30 cellular contexts compared by ENCODE assay signal in the genomic region with DNA sequence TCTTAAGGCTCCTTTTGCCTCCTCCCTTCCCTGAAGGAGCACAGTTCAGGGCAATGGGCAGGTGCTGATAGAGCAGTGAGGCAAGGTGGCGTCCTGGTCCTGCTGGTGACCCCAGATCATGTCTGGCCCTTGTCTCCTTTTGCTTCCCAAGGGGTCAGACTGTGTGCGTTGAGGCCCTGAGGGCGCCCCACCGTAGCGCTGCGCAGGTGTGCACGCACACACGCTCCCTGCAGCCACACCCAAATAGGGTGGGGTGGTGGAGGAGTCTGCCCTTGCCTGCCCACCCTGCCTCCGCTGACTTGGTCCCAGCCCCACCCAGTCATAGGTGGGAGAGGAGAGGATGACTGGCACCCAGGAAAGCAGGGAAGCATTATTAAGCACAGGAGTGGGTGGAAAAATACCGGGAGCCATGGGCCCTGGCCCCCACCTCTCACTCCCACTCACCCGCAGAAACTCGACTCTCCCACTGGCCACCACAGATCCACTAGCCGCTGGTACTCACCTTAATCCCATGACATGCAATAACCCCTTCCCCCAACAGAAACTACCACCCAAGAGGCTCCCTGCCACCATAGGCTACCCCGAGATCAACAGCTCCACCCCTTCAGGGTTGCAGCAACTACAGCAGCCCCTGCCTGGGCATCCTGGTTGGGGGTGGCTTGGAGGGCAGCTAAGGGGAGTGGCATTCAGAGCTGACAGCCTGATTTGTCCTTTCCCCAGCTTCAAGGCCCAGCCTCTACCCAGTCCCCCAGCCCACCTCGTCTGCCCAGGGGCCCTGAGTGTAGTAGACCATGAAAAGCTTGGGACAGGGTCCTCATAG. TPM values are rescaled to one million over a fixed set of nuclear protein-coding genes. Genes with fewer than 3 reads are reported as not detected.
DNase-seq lines count a peak whose midpoint lies in the region; ATAC-seq, FAIRE-seq and TF ChIP-seq lines count a peak whose summit lies in the region.
"Had no signal": no experiment of that assay in that cellular context is flagged by ENCODE, and none has a peak within 500 bp of the region (broad histone marks: within the 10 kb centered on the region; RNA-seq: fewer than 3 reads in every experiment).

No MANE protein-coding gene starts in this region.

- peaks cover 0 to 7% (median 6%) of the 10 kb centered on the region in 4 donors for H3K4me1 ChIP-seq in upper lobe of left lung
- H3K4me1 ChIP-seq: prostate gland had no signal

- WGBS in upper lobe of left lung, 2 donors, result 81 to 88% methylated on average over 10 to 15 of the region's 15 CpGs

- TF ChIP-seq POLR2A in upper lobe of left lung (IDR thresholded peaks at IDR 0.05), result no peak

- DNase-seq in activated CD8-positive, alpha-beta memory T cell treated with anti-CD3 and anti-CD28 coated beads for 24 hours, result peak; percentile 53
- DNase-seq in activated CD8-positive, alpha-beta memory T cell treated with anti-CD3 and anti-CD28 coated beads, Interleukin-2, amount 10 ng/mL, durations not matched to agents 7 days and 5 days, result no peak
- peak; percentile 24 for DNase-seq in epithelial cell of esophagus (ENCODE audit: low read depth)
- DNase-seq in upper lobe of left lung, result peak; percentile 8 to 63
- DNase-seq in HT-29 (ENCODE audit: low spot score), result no peak
- no peak for DNase-seq in activated CD8-positive, alpha-beta T cell treated with anti-CD3 and anti-CD28 coated beads, Interleukin-2, amount 10 ng/mL, durations not matched to agents 7 days and 5 days
- no peak for DNase-seq in D721Med (ENCODE audit: insufficient read length, low spot score)
- DNase-seq: activated CD4-positive, alpha-beta T cell treated with anti-CD3 and anti-CD28 coated beads, Interleukin-2, amount 50 U/mL, for 1 hour; AML-193; CD8-positive, alpha-beta T cell; DMS153; heart left ventricle; KG1; left ventricle myocardium inferior; MM.1S; NCI-H1417 treated with DMSO at 0.1 percent for 48 hours; NCI-H446; PC-9; stimulated activated CD8-positive, alpha-beta memory T cell treated with anti-CD3 and anti-CD28 coated beads, Interleukin-4, amount 100 ng/mL, for 48 hours had no signal

- H3K27me3 Mint-ChIP-seq in activated CD8-positive, alpha-beta memory T cell treated with anti-CD3 and anti-CD28 coated beads, Interleukin-2, amount 10 ng/mL, durations not matched to agents 7 days and 5 days, result peaks cover 8% of the 10 kb centered on the region
- no peaks in the 10 kb centered on the region for H3K27me3 Mint-ChIP-seq in nephron (ENCODE audit: low read depth)
- peaks cover 10% of the 10 kb centered on the region for H3K27me3 Mint-ChIP-seq in activated CD8-positive, alpha-beta T cell treated with anti-CD3 and anti-CD28 coated beads, Interleukin-2, amount 10 ng/mL, durations not matched to agents 7 days and 5 days (ENCODE audit: low read depth)
- H3K27me3 Mint-ChIP-seq: type B pancreatic cell had no signal

- no peak overlapping the region for H3K4me3 Mint-ChIP-seq in activated CD8-positive, alpha-beta memory T cell treated with anti-CD3 and anti-CD28 coated beads, Interleukin-2, amount 10 ng/mL, durations not matched to agents 7 days and 5 days
- peak overlapping the region in 2 of 3 experiments; percentile 54 to 64 for H3K4me3 Mint-ChIP-seq in nephron
- no peak overlapping the region for H3K4me3 Mint-ChIP-seq in activated CD8-positive, alpha-beta T cell treated with anti-CD3 and anti-CD28 coated beads, Interleukin-2, amount 10 ng/mL, durations not matched to agents 7 days and 5 days
- H3K4me3 Mint-ChIP-seq: activated naive CD8-positive, alpha-beta T cell; CD8-positive, alpha-beta T cell; dendritic cell treated with granulocyte-macrophage colony-stimulating factor and Interleukin-4, amounts not matched to agents 40 ng/mL and 50 ng/mL, for 4 days; mesothelial cell of epicardium; neural progenitor cell; type B pancreatic cell had no signal

- H3K4me1 Mint-ChIP-seq in activated CD8-positive, alpha-beta memory T cell treated with anti-CD3 and anti-CD28 coated beads, Interleukin-2, amount 10 ng/mL, durations not matched to agents 7 days and 5 days, result peaks cover 5% of the 10 kb centered on the region
- H3K4me1 Mint-ChIP-seq in nephron, result peaks cover 50% of the 10 kb centered on the region
- peaks cover 11% of the 10 kb centered on the region for H3K4me1 Mint-ChIP-seq in activated CD8-positive, alpha-beta T cell treated with anti-CD3 and anti-CD28 coated beads, Interleukin-2, amount 10 ng/mL, durations not matched to agents 7 days and 5 days (ENCODE audit: low read depth)

- no peaks in the 10 kb centered on the region for H3K27me3 ChIP-seq in upper lobe of left lung
- H3K27me3 ChIP-seq: ascending aorta, heart left ventricle, neural progenitor cell, SJSA1 had no signal

- H3K9me3 Mint-ChIP-seq in activated CD8-positive, alpha-beta memory T cell treated with anti-CD3 and anti-CD28 coated beads, Interleukin-2, amount 10 ng/mL, durations not matched to agents 7 days and 5 days (ENCODE audit: low read depth), result no peaks in the 10 kb centered on the region
- H3K9me3 Mint-ChIP-seq in nephron, result no peaks in the 10 kb centered on the region
- H3K9me3 Mint-ChIP-seq in activated CD8-positive, alpha-beta T cell treated with anti-CD3 and anti-CD28 coated beads, Interleukin-2, amount 10 ng/mL, durations not matched to agents 7 days and 5 days (ENCODE audit: insufficient read depth), result no peaks in the 10 kb centered on the region
- H3K9me3 Mint-ChIP-seq: CD8-positive, alpha-beta T cell; dendritic cell treated with granulocyte-macrophage colony-stimulating factor and Interleukin-4, amounts not matched to agents 40 ng/mL and 50 ng/mL, for 4 days; mesothelial cell of epicardium; type B pancreatic cell had no signal

- CTCF ChIA-PET in activated CD8-positive, alpha-beta memory T cell treated with anti-CD3 and anti-CD28 coated beads, Interleukin-2, amount 10 ng/mL, durations not matched to agents 7 days and 5 days (lab: Charles Lee), result interaction anchor here (2.3 kb wide), 1 partner anchor 20 kb away, joined by 11 read pairs; the partner anchor contains the start of gene SLC22A4
- CTCF ChIA-PET in activated CD8-positive, alpha-beta T cell treated with anti-CD3 and anti-CD28 coated beads, Interleukin-2, amount 10 ng/mL, durations not matched to agents 7 days and 5 days (lab: Charles Lee), result interaction anchor here (0.9 to 2.7 kb wide), 8 partner anchors 11 to 227 kb away, joined by 3 to 14 read pairs (median 4); partner anchors contain the start of gene SLC22A4

- H3K36me3 Mint-ChIP-seq in activated CD8-positive, alpha-beta memory T cell treated with anti-CD3 and anti-CD28 coated beads, Interleukin-2, amount 10 ng/mL, durations not matched to agents 7 days and 5 days, result no peaks in the 10 kb centered on the region
- peaks cover 22% of the 10 kb centered on the region for H3K36me3 Mint-ChIP-seq in nephron (ENCODE audit: low read depth)
- no peaks in the 10 kb centered on the region for H3K36me3 Mint-ChIP-seq in activated CD8-positive, alpha-beta T cell treated with anti-CD3 and anti-CD28 coated beads, Interleukin-2, amount 10 ng/mL, durations not matched to agents 7 days and 5 days (ENCODE audit: low read depth)
- H3K36me3 Mint-ChIP-seq: activated naive CD8-positive, alpha-beta T cell; CD8-positive, alpha-beta T cell had no signal

- TF ChIP-seq CTCF in epithelial cell of esophagus (IDR thresholded peaks at IDR 0.05; ENCODE audit: insufficient read depth, low read depth, low read length, missing control alignments), result no peak
- no peak for TF ChIP-seq CTCF in nephron (IDR thresholded peaks at IDR 0.05; ENCODE audit: unreplicated experiment in 3 of 3)
- no peak for TF ChIP-seq CTCF in upper lobe of left lung (IDR thresholded peaks at IDR 0.05)
- no peak for TF ChIP-seq CTCF in D721Med (IDR thresholded peaks at IDR 0.05; ENCODE audit: insufficient read depth, missing control alignments)

- no peak overlapping the region for H3K4me3 ChIP-seq in epithelial cell of esophagus (ENCODE audit: low read length)
- no peak overlapping the region for H3K4me3 ChIP-seq in upper lobe of left lung
- H3K4me3 ChIP-seq: ascending aorta, heart left ventricle, left ventricle myocardium inferior, neural progenitor cell, PC-9, prostate gland, SJSA1 had no signal

- no peaks in the 10 kb centered on the region for H3K36me3 ChIP-seq in upper lobe of left lung
- H3K36me3 ChIP-seq: heart left ventricle, left ventricle myocardium inferior, neural progenitor cell, prostate gland had no signal

- H3K27ac ChIP-seq in upper lobe of left lung, result no peak overlapping the region
- H3K27ac ChIP-seq: ascending aorta, left ventricle myocardium inferior, neural progenitor cell, PC-9, prostate gland, SJSA1, VCaP had no signal

- POLR2A ChIA-PET in activated CD8-positive, alpha-beta T cell treated with anti-CD3 and anti-CD28 coated beads, Interleukin-2, amount 10 ng/mL, durations not matched to agents 7 days and 5 days (lab: Charles Lee), result no interaction called here

- TF ChIP-seq EP300 in upper lobe of left lung (IDR thresholded peaks at IDR 0.05), result no peak

- H3K27ac Mint-ChIP-seq in activated CD8-positive, alpha-beta memory T cell treated with anti-CD3 and anti-CD28 coated beads, Interleukin-2, amount 10 ng/mL, durations not matched to agents 7 days and 5 days, result no peak overlapping the region
- peak overlapping the region; percentile 82 to 93 (median 84) for H3K27ac Mint-ChIP-seq in nephron
- H3K27ac Mint-ChIP-seq in activated CD8-positive, alpha-beta T cell treated with anti-CD3 and anti-CD28 coated beads, Interleukin-2, amount 10 ng/mL, durations not matched to agents 7 days and 5 days, result no peak overlapping the region
- H3K27ac Mint-ChIP-seq: activated naive CD8-positive, alpha-beta T cell; CD8-positive, alpha-beta T cell; dendritic cell treated with granulocyte-macrophage colony-stimulating factor and Interleukin-4, amounts not matched to agents 40 ng/mL and 50 ng/mL, for 4 days; mesothelial cell of epicardium had no signal

- H3K9me3 ChIP-seq in upper lobe of left lung, result no peaks in the 10 kb centered on the region
- H3K9me3 ChIP-seq: ascending aorta, heart left ventricle, left ventricle myocardium inferior, prostate gland, SJSA1 had no signal

- FAIRE-seq in D721Med (lab: Jason Lieb, UNC), result no peak

- no peak for ATAC-seq in activated CD8-positive, alpha-beta memory T cell treated with anti-CD3 and anti-CD28 coated beads, Interleukin-2, amount 10 ng/mL, durations not matched to agents 7 days and 5 days
- ATAC-seq in upper lobe of left lung (ENCODE audit: low FRiP score in 2 of 2), result no peak
- ATAC-seq in activated CD8-positive, alpha-beta T cell treated with anti-CD3 and anti-CD28 coated beads, Interleukin-2, amount 10 ng/mL, durations not matched to agents 7 days and 5 days, result no peak
- ATAC-seq: CD8-positive, alpha-beta T cell; heart left ventricle had no signal

RNA-seq across cellular contexts. Expression of gene PDLIM4, which starts 16.8 kb away (rescaled TPM):
- 1 to 10 TPM in 1 of 2 experiments, not detected in 1; 2.3 TPM for total RNA-seq in activated CD8-positive, alpha-beta memory T cell treated with anti-CD3 and anti-CD28 coated beads, Interleukin-2, amount 10 ng/mL, durations not matched to agents 7 days and 5 days
- 10 to 100 TPM in 4 of 6 donors, 1 to 10 TPM in 2; 3.3 to 14.2 (median 10.6) TPM for total RNA-seq in upper lobe of left lung
- total RNA-seq in HT-29 (2014; rRNA removed; shearing (Covaris generic)), result 0.99 and 1.6 TPM in 2 replicates
- not detected for total RNA-seq in activated CD8-positive, alpha-beta T cell treated with anti-CD3 and anti-CD28 coated beads, Interleukin-2, amount 10 ng/mL, durations not matched to agents 7 days and 5 days
- total RNA-seq: A172; CD8-positive, alpha-beta T cell had no signal

RNA-seq across cellular contexts. Expression of gene SLC22A4, which starts 19.9 kb away (rescaled TPM):
- total RNA-seq in activated CD8-positive, alpha-beta memory T cell treated with anti-CD3 and anti-CD28 coated beads, Interleukin-2, amount 10 ng/mL, durations not matched to agents 7 days and 5 days, result under 1 TPM; 0.32 to 0.75 TPM
- 10 to 100 TPM in 2 of 6 donors, 1 to 10 TPM in 4; 3.9 to 17.8 (median 8.1) TPM for total RNA-seq in upper lobe of left lung
- 0.20 and 0.26 TPM in 2 replicates for total RNA-seq in HT-29 (2014; rRNA removed; shearing (Covaris generic))
- total RNA-seq in activated CD8-positive, alpha-beta T cell treated with anti-CD3 and anti-CD28 coated beads, Interleukin-2, amount 10 ng/mL, durations not matched to agents 7 days and 5 days, result not detected

RNA-seq across cellular contexts. Expression of gene P4HA2, which starts 46.6 kb away (rescaled TPM):
- 10 to 100 TPM in 1 of 2 experiments, 1 to 10 TPM in 1; 8.3 to 19.4 TPM for total RNA-seq in activated CD8-positive, alpha-beta memory T cell treated with anti-CD3 and anti-CD28 coated beads, Interleukin-2, amount 10 ng/mL, durations not matched to agents 7 days and 5 days
- 10 to 100 TPM; 37.7 to 85.2 (median 57.5) TPM for total RNA-seq in upper lobe of left lung
- 20.4 and 20.5 TPM in 2 replicates for total RNA-seq in HT-29 (2014; rRNA removed; shearing (Covaris generic))
- 10 to 100 TPM; 11.4 to 13.5 TPM for total RNA-seq in activated CD8-positive, alpha-beta T cell treated with anti-CD3 and anti-CD28 coated beads, Interleukin-2, amount 10 ng/mL, durations not matched to agents 7 days and 5 days
- total RNA-seq: CD8-positive, alpha-beta T cell had no signal

Comparison
In these comparisons a context has a peak if more than half of its experiments do, and no peak if none do; other contexts are left out.
1. DNase-seq: peak in activated CD8-positive, alpha-beta memory T cell treated with anti-CD3 and anti-CD28 coated beads for 24 hours (single experiment), epithelial cell of esophagus (single experiment) and upper lobe of left lung (2 of 2); none in activated CD8-positive, alpha-beta memory T cell treated with anti-CD3 and anti-CD28 coated beads, Interleukin-2, amount 10 ng/mL, durations not matched to agents 7 days and 5 days (single experiment), HT-29 (single experiment), activated CD8-positive, alpha-beta T cell treated with anti-CD3 and anti-CD28 coated beads, Interleukin-2, amount 10 ng/mL, durations not matched to agents 7 days and 5 days (single experiment) and D721Med (single experiment).
2. H3K27ac Mint-ChIP-seq: peak in nephron (3 of 3); none in activated CD8-positive, alpha-beta memory T cell treated with anti-CD3 and anti-CD28 coated beads, Interleukin-2, amount 10 ng/mL, durations not matched to agents 7 days and 5 days (single experiment) and activated CD8-positive, alpha-beta T cell treated with anti-CD3 and anti-CD28 coated beads, Interleukin-2, amount 10 ng/mL, durations not matched to agents 7 days and 5 days (single experiment).
3. H3K4me3 Mint-ChIP-seq: peak in nephron (2 of 3); none in activated CD8-positive, alpha-beta memory T cell treated with anti-CD3 and anti-CD28 coated beads, Interleukin-2, amount 10 ng/mL, durations not matched to agents 7 days and 5 days (single experiment) and activated CD8-positive, alpha-beta T cell treated with anti-CD3 and anti-CD28 coated beads, Interleukin-2, amount 10 ng/mL, durations not matched to agents 7 days and 5 days (single experiment).